In genomic region chr4:173168396-173169177, GRCh38 we compare ENCODE assay signal across 1 cellular context.
A peak's percentile ranks its signal among the peaks of the same experiment; 100 is the strongest.
TF ChIP-seq lines count a peak whose summit lies in the region.

A gene with protein sequence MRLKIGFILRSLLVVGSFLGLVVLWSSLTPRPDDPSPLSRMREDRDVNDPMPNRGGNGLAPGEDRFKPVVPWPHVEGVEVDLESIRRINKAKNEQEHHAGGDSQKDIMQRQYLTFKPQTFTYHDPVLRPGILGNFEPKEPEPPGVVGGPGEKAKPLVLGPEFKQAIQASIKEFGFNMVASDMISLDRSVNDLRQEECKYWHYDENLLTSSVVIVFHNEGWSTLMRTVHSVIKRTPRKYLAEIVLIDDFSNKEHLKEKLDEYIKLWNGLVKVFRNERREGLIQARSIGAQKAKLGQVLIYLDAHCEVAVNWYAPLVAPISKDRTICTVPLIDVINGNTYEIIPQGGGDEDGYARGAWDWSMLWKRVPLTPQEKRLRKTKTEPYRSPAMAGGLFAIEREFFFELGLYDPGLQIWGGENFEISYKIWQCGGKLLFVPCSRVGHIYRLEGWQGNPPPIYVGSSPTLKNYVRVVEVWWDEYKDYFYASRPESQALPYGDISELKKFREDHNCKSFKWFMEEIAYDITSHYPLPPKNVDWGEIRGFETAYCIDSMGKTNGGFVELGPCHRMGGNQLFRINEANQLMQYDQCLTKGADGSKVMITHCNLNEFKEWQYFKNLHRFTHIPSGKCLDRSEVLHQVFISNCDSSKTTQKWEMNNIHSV (plus strand): TSS chr4:173168811. CDS start chr4:173168836, 25 bp downstream.

TF ChIP-seq in WTC11, 78 proteins besides CTCF, POLR2A, EP300 and RAD21 (continued from another document):
- TF ChIP-seq, protein P1, sequence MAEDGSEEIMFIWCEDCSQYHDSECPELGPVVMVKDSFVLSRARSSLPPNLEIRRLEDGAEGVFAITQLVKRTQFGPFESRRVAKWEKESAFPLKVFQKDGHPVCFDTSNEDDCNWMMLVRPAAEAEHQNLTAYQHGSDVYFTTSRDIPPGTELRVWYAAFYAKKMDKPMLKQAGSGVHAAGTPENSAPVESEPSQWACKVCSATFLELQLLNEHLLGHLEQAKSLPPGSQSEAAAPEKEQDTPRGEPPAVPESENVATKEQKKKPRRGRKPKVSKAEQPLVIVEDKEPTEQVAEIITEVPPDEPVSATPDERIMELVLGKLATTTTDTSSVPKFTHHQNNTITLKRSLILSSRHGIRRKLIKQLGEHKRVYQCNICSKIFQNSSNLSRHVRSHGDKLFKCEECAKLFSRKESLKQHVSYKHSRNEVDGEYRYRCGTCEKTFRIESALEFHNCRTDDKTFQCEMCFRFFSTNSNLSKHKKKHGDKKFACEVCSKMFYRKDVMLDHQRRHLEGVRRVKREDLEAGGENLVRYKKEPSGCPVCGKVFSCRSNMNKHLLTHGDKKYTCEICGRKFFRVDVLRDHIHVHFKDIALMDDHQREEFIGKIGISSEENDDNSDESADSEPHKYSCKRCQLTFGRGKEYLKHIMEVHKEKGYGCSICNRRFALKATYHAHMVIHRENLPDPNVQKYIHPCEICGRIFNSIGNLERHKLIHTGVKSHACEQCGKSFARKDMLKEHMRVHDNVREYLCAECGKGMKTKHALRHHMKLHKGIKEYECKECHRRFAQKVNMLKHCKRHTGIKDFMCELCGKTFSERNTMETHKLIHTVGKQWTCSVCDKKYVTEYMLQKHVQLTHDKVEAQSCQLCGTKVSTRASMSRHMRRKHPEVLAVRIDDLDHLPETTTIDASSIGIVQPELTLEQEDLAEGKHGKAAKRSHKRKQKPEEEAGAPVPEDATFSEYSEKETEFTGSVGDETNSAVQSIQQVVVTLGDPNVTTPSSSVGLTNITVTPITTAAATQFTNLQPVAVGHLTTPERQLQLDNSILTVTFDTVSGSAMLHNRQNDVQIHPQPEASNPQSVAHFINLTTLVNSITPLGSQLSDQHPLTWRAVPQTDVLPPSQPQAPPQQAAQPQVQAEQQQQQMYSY (CRISPR knock-in tag; IDR thresholded peaks at IDR 0.05), result peak; percentile 45; the same call in 1 of the 2 replicates
- TF ChIP-seq, protein P2, sequence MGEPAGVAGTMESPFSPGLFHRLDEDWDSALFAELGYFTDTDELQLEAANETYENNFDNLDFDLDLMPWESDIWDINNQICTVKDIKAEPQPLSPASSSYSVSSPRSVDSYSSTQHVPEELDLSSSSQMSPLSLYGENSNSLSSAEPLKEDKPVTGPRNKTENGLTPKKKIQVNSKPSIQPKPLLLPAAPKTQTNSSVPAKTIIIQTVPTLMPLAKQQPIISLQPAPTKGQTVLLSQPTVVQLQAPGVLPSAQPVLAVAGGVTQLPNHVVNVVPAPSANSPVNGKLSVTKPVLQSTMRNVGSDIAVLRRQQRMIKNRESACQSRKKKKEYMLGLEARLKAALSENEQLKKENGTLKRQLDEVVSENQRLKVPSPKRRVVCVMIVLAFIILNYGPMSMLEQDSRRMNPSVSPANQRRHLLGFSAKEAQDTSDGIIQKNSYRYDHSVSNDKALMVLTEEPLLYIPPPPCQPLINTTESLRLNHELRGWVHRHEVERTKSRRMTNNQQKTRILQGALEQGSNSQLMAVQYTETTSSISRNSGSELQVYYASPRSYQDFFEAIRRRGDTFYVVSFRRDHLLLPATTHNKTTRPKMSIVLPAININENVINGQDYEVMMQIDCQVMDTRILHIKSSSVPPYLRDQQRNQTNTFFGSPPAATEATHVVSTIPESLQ (CRISPR knock-in tag; IDR thresholded peaks at IDR 0.05), result no peak
- no peak for TF ChIP-seq TP53 (CRISPR knock-in tag; IDR thresholded peaks at IDR 0.05)
- TF ChIP-seq, protein P3, sequence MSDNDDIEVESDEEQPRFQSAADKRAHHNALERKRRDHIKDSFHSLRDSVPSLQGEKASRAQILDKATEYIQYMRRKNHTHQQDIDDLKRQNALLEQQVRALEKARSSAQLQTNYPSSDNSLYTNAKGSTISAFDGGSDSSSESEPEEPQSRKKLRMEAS (CRISPR knock-in tag; IDR thresholded peaks at IDR 0.05), result peak; percentile 53
- no peak for TF ChIP-seq E2F1 (CRISPR knock-in tag; IDR thresholded peaks at IDR 0.05)
- TF ChIP-seq, protein P4, sequence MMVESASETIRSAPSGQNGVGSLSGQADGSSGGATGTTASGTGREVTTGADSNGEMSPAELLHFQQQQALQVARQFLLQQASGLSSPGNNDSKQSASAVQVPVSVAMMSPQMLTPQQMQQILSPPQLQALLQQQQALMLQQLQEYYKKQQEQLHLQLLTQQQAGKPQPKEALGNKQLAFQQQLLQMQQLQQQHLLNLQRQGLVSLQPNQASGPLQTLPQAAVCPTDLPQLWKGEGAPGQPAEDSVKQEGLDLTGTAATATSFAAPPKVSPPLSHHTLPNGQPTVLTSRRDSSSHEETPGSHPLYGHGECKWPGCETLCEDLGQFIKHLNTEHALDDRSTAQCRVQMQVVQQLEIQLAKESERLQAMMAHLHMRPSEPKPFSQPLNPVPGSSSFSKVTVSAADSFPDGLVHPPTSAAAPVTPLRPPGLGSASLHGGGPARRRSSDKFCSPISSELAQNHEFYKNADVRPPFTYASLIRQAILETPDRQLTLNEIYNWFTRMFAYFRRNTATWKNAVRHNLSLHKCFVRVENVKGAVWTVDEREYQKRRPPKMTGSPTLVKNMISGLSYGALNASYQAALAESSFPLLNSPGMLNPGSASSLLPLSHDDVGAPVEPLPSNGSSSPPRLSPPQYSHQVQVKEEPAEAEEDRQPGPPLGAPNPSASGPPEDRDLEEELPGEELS (CRISPR knock-in tag; IDR thresholded peaks at IDR 0.05), result no peak
- no peak for TF ChIP-seq ZBTB21 (CRISPR knock-in tag; IDR thresholded peaks at IDR 0.05; ENCODE audit: borderline replicate concordance)
- TF ChIP-seq TEAD4 (CRISPR knock-in tag; IDR thresholded peaks at IDR 0.05), result no peak
- TF ChIP-seq IRF1 (CRISPR knock-in tag; IDR thresholded peaks at IDR 0.05), result no peak
- TF ChIP-seq, protein P5, sequence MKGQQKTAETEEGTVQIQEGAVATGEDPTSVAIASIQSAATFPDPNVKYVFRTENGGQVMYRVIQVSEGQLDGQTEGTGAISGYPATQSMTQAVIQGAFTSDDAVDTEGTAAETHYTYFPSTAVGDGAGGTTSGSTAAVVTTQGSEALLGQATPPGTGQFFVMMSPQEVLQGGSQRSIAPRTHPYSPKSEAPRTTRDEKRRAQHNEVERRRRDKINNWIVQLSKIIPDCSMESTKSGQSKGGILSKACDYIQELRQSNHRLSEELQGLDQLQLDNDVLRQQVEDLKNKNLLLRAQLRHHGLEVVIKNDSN (CRISPR knock-in tag; IDR thresholded peaks at IDR 0.05), result no peak
- 0 out of 2 replicates have a peak, but pooled peaks have one; percentile 69 for TF ChIP-seq AFF4 (CRISPR knock-in tag; IDR thresholded peaks at IDR 0.05; ENCODE audit: borderline replicate concordance)
- peak; percentile 52; the same call in 1 of the 2 replicates for TF ChIP-seq ZNF232 (CRISPR knock-in tag; IDR thresholded peaks at IDR 0.05)
- TF ChIP-seq ZSCAN18 (CRISPR knock-in tag; IDR thresholded peaks at IDR 0.05), result no peak
- TF ChIP-seq CREM (CRISPR knock-in tag; IDR thresholded peaks at IDR 0.05), result no peak
- TF ChIP-seq ZNF138 (CRISPR knock-in tag; conservative IDR thresholded peaks at IDR 0.05), result 0 out of 2 replicates have a peak, but pooled peaks have one; percentile 55
- TF ChIP-seq, protein P6, sequence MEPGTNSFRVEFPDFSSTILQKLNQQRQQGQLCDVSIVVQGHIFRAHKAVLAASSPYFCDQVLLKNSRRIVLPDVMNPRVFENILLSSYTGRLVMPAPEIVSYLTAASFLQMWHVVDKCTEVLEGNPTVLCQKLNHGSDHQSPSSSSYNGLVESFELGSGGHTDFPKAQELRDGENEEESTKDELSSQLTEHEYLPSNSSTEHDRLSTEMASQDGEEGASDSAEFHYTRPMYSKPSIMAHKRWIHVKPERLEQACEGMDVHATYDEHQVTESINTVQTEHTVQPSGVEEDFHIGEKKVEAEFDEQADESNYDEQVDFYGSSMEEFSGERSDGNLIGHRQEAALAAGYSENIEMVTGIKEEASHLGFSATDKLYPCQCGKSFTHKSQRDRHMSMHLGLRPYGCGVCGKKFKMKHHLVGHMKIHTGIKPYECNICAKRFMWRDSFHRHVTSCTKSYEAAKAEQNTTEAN (CRISPR knock-in tag; IDR thresholded peaks at IDR 0.05), result no peak
- TF ChIP-seq ZNF671 (CRISPR knock-in tag; IDR thresholded peaks at IDR 0.05), result no peak
